Comparison of ENCODE assay signal across 9 cellular contexts in genomic region chr11:114179234-114179941, GRCh38.
A peak's percentile ranks its signal among the peaks of the same experiment; 100 is the strongest.
DNase-seq lines count a peak whose midpoint lies in the region; ATAC-seq and TF ChIP-seq lines count a peak whose summit lies in the region.
"Had no signal": no experiment of that assay in that cellular context is flagged by ENCODE, and none has a peak within 500 bp of the region (broad histone marks: within the 10 kb centered on the region; RNA-seq: fewer than 3 reads in every experiment).

No MANE protein-coding gene starts in this region.

- peak overlapping the region; percentile 97 to 100 (median 98) for H3K27ac ChIP-seq in esophagus muscularis mucosa (replicated peaks in 1 of 4)

- no peak for ATAC-seq in HG02852 (IDR thresholded peaks at IDR 0.05; ENCODE audit: unreplicated experiment)
- no peak for ATAC-seq in GM18907 (IDR thresholded peaks at IDR 0.05; ENCODE audit: unreplicated experiment)
- no peak for ATAC-seq in HG03196 (IDR thresholded peaks at IDR 0.05; ENCODE audit: unreplicated experiment)

- intact Hi-C loops in esophagus muscularis mucosa (cut with DNase I): loop anchor here (2.0 kb wide), 1 partner anchor 15 kb away; no protein-coding TSS in a partner anchor

- peak; percentile 80 for DNase-seq in Ammon's horn (ENCODE audit: low spot score)
- DNase-seq in NCI-H345 (lab: John Stamatoyannopoulos, UW): peak; percentile 62
- DNase-seq in esophagus muscularis mucosa (ENCODE audit: extremely low spot score): peak; percentile 96
- DNase-seq in MG63: no peak
- DNase-seq: EL had no signal

- peak; percentile 60 for TF ChIP-seq POLR2A in esophagus muscularis mucosa (IDR thresholded peaks at IDR 0.05; ENCODE audit: low read depth)

- peaks cover 0 to 14% (median 0%) of the 10 kb centered on the region in 4 donors for H3K36me3 ChIP-seq in esophagus muscularis mucosa
- no peaks in the 10 kb centered on the region for H3K36me3 ChIP-seq in MG63

- peaks cover 30% of the 10 kb centered on the region for H3K4me1 Mint-ChIP-seq in nephron

- TF ChIP-seq CTCF in esophagus muscularis mucosa (IDR thresholded peaks at IDR 0.05) (no peak), nephron (IDR thresholded peaks at IDR 0.05; ENCODE audit: unreplicated experiment in 3 of 3) (no peak)

- WGBS in esophagus muscularis mucosa: 4% methylated on average over 5 of the region's 5 CpGs

- H3K27ac Mint-ChIP-seq in nephron: peak overlapping the region in 2 of 3 experiments; percentile 5 to 39

- H3K27me3 ChIP-seq in esophagus muscularis mucosa (no peaks in the 10 kb centered on the region), MG63 (peaks cover 16% of the 10 kb centered on the region)

- peaks cover 61% of the 10 kb centered on the region for H3K27me3 Mint-ChIP-seq in nephron (ENCODE audit: low read depth)

- H3K9me3 ChIP-seq in esophagus muscularis mucosa (no peaks in the 10 kb centered on the region), MG63 (no peaks in the 10 kb centered on the region)

- H3K9me3 Mint-ChIP-seq in nephron: no peaks in the 10 kb centered on the region

- no peaks in the 10 kb centered on the region for H3K36me3 Mint-ChIP-seq in nephron (ENCODE audit: low read depth)

- no peak overlapping the region for H3K4me3 Mint-ChIP-seq in nephron

- H3K4me3 ChIP-seq in esophagus muscularis mucosa (peak overlapping the region; percentile 45 to 53 (median 50)), MG63 (no peak overlapping the region)

- H3K4me1 ChIP-seq in esophagus muscularis mucosa: peaks cover 92 to 98% (median 96%) of the 10 kb centered on the region in 4 donors

- peak; percentile 100 for TF ChIP-seq EP300 in esophagus muscularis mucosa (IDR thresholded peaks at IDR 0.05)
